Comparison of ENCODE assay signal across 1 cellular context in the genomic region with DNA sequence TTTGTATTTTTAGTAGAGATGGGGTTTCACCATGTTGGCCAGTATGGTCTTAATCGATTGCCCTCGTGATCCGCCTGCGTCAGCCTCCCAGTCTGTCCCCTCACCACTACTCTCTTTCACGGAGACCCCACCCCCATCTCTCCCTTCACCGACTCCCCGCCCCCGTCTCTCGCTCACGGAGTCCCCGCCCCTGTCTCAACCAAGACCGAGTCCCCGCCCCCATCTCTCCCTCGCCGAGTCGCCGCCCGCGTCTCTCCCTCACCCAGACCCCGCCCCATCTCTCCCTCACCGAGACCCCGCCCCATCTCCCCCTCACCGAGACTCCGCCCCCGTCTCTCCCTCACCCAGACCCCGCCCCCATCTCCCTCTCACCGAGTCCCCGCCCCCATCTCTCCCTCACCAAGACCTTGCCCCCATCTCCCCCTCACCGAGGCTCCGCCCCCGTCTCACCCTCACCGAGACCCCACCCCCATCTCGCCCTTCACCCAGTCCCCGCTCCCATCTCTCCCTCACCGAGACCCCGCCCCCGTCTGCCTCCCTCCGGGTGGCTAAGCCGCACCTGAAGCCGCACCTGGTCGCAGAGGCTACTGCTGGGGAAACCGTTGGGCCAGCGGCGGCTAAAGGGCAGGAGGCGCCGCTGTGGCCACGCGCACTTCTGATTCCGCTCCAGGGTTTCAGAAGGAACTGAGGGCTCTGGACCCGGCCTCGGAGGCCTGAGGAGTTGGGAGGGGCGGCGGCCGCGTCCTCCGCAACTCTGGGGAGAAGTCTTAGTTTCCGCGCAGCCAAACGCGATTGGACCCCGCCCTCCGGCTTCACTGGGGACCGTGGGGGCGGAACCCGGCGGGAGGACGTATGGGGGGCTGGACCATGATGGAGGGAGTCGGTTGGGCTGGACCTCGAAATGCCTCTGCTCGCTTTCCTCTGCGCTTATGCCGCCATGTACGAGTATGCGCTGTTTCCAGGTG.
TF ChIP-seq lines count a peak whose summit lies in the region.

No MANE protein-coding gene starts in this region.

TF ChIP-seq in HepG2, 621 proteins besides CTCF, POLR2A, EP300 and RAD21 (continued from another document and continues in another):
- TF ChIP-seq, protein P1, sequence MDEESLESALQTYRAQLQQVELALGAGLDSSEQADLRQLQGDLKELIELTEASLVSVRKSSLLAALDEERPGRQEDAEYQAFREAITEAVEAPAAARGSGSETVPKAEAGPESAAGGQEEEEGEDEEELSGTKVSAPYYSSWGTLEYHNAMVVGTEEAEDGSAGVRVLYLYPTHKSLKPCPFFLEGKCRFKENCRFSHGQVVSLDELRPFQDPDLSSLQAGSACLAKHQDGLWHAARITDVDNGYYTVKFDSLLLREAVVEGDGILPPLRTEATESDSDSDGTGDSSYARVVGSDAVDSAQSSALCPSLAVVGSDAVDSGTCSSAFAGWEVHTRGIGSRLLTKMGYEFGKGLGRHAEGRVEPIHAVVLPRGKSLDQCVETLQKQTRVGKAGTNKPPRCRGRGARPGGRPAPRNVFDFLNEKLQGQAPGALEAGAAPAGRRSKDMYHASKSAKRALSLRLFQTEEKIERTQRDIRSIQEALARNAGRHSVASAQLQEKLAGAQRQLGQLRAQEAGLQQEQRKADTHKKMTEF (CRISPR knock-in tag; IDR thresholded peaks at IDR 0.05): peak; percentile 29; the same call in 1 of the 2 replicates
- TF ChIP-seq HOXA5 (CRISPR knock-in tag; IDR thresholded peaks at IDR 0.05) (no peak), ZNF446 (CRISPR knock-in tag; IDR thresholded peaks at IDR 0.05) (0 out of 2 replicates have a peak, but pooled peaks have one; percentile 30), ZFP41 (CRISPR knock-in tag; IDR thresholded peaks at IDR 0.05; ENCODE audit: borderline replicate concordance) (no peak), ZNF576 (CRISPR knock-in tag; IDR thresholded peaks at IDR 0.05) (no peak), ZNF451 (CRISPR knock-in tag; IDR thresholded peaks at IDR 0.05) (no peak), ZNF674 (CRISPR knock-in tag; IDR thresholded peaks at IDR 0.05; ENCODE audit: low read depth) (no peak), ONECUT2 (CRISPR knock-in tag; IDR thresholded peaks at IDR 0.05) (peak; percentile 68), NR3C1 (CRISPR knock-in tag; IDR thresholded peaks at IDR 0.05) (no peak), ZNF512 (CRISPR knock-in tag; IDR thresholded peaks at IDR 0.05) (no peak), ZMYM3 (CRISPR knock-in tag; IDR thresholded peaks at IDR 0.05) (no peak), ZNF878 (CRISPR knock-in tag; IDR thresholded peaks at IDR 0.05) (no peak), RNF2 (conservative IDR thresholded peaks at IDR 0.05; ENCODE audit: low read depth) (0 out of 2 replicates have a peak, but pooled peaks have one; percentile 40), ZFP37 (CRISPR knock-in tag; IDR thresholded peaks at IDR 0.05; ENCODE audit: borderline replicate concordance) (no peak), ATF1 (CRISPR knock-in tag; IDR thresholded peaks at IDR 0.05) (no peak), MEIS1 (CRISPR knock-in tag; IDR thresholded peaks at IDR 0.05; ENCODE audit: borderline replicate concordance) (no peak; the same call in 1 of the 2 replicates), ZHX1 (CRISPR knock-in tag; IDR thresholded peaks at IDR 0.05; ENCODE audit: low read depth) (no peak), PHF21A (CRISPR knock-in tag; IDR thresholded peaks at IDR 0.05) (peak; percentile 42; the same call in 1 of the 2 replicates), HNF1B (CRISPR knock-in tag; IDR thresholded peaks at IDR 0.05) (peak; percentile 84), ZNF335 (CRISPR knock-in tag; IDR thresholded peaks at IDR 0.05) (no peak), LCORL (IDR thresholded peaks at IDR 0.05) (no peak), LCORL (CRISPR knock-in tag; IDR thresholded peaks at IDR 0.05) (no peak), SRSF9 (IDR thresholded peaks at IDR 0.05; ENCODE audit: borderline replicate concordance, insufficient read depth, low read depth, low read length, poor library complexity, severe bottlenecking) (no peak), ZNF557 (CRISPR knock-in tag; IDR thresholded peaks at IDR 0.05) (no peak), ZMAT5 (CRISPR knock-in tag; IDR thresholded peaks at IDR 0.05; ENCODE audit: borderline replicate concordance, low read depth) (no peak), SP1 (IDR thresholded peaks at IDR 0.05) (no peak), SP1 (CRISPR knock-in tag; IDR thresholded peaks at IDR 0.05) (peak; percentile 32; the same call in 1 of the 2 replicates), ZNF563 (CRISPR knock-in tag; IDR thresholded peaks at IDR 0.05) (peak; percentile 64; the same call in 1 of the 2 replicates)
- TF ChIP-seq, protein P2, sequence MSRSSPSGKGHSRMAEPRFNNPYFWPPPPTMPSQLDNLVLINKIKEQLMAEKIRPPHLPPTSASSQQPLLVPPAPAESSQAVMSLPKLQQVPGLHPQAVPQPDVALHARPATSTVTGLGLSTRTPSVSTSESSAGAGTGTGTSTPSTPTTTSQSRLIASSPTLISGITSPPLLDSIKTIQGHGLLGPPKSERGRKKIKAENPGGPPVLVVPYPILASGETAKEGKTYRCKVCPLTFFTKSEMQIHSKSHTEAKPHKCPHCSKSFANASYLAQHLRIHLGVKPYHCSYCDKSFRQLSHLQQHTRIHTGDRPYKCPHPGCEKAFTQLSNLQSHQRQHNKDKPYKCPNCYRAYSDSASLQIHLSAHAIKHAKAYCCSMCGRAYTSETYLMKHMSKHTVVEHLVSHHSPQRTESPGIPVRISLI (CRISPR knock-in tag; IDR thresholded peaks at IDR 0.05; ENCODE audit: borderline replicate concordance): no peak
- TF ChIP-seq, protein P3, sequence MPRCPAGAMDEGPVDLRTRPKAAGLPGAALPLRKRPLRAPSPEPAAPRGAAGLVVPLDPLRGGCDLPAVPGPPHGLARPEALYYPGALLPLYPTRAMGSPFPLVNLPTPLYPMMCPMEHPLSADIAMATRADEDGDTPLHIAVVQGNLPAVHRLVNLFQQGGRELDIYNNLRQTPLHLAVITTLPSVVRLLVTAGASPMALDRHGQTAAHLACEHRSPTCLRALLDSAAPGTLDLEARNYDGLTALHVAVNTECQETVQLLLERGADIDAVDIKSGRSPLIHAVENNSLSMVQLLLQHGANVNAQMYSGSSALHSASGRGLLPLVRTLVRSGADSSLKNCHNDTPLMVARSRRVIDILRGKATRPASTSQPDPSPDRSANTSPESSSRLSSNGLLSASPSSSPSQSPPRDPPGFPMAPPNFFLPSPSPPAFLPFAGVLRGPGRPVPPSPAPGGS (CRISPR knock-in tag; IDR thresholded peaks at IDR 0.05): no peak
- TF ChIP-seq, protein P4, sequence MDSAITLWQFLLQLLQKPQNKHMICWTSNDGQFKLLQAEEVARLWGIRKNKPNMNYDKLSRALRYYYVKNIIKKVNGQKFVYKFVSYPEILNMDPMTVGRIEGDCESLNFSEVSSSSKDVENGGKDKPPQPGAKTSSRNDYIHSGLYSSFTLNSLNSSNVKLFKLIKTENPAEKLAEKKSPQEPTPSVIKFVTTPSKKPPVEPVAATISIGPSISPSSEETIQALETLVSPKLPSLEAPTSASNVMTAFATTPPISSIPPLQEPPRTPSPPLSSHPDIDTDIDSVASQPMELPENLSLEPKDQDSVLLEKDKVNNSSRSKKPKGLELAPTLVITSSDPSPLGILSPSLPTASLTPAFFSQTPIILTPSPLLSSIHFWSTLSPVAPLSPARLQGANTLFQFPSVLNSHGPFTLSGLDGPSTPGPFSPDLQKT (CRISPR knock-in tag; IDR thresholded peaks at IDR 0.05; ENCODE audit: borderline replicate concordance): no peak
- TF ChIP-seq, protein P5, sequence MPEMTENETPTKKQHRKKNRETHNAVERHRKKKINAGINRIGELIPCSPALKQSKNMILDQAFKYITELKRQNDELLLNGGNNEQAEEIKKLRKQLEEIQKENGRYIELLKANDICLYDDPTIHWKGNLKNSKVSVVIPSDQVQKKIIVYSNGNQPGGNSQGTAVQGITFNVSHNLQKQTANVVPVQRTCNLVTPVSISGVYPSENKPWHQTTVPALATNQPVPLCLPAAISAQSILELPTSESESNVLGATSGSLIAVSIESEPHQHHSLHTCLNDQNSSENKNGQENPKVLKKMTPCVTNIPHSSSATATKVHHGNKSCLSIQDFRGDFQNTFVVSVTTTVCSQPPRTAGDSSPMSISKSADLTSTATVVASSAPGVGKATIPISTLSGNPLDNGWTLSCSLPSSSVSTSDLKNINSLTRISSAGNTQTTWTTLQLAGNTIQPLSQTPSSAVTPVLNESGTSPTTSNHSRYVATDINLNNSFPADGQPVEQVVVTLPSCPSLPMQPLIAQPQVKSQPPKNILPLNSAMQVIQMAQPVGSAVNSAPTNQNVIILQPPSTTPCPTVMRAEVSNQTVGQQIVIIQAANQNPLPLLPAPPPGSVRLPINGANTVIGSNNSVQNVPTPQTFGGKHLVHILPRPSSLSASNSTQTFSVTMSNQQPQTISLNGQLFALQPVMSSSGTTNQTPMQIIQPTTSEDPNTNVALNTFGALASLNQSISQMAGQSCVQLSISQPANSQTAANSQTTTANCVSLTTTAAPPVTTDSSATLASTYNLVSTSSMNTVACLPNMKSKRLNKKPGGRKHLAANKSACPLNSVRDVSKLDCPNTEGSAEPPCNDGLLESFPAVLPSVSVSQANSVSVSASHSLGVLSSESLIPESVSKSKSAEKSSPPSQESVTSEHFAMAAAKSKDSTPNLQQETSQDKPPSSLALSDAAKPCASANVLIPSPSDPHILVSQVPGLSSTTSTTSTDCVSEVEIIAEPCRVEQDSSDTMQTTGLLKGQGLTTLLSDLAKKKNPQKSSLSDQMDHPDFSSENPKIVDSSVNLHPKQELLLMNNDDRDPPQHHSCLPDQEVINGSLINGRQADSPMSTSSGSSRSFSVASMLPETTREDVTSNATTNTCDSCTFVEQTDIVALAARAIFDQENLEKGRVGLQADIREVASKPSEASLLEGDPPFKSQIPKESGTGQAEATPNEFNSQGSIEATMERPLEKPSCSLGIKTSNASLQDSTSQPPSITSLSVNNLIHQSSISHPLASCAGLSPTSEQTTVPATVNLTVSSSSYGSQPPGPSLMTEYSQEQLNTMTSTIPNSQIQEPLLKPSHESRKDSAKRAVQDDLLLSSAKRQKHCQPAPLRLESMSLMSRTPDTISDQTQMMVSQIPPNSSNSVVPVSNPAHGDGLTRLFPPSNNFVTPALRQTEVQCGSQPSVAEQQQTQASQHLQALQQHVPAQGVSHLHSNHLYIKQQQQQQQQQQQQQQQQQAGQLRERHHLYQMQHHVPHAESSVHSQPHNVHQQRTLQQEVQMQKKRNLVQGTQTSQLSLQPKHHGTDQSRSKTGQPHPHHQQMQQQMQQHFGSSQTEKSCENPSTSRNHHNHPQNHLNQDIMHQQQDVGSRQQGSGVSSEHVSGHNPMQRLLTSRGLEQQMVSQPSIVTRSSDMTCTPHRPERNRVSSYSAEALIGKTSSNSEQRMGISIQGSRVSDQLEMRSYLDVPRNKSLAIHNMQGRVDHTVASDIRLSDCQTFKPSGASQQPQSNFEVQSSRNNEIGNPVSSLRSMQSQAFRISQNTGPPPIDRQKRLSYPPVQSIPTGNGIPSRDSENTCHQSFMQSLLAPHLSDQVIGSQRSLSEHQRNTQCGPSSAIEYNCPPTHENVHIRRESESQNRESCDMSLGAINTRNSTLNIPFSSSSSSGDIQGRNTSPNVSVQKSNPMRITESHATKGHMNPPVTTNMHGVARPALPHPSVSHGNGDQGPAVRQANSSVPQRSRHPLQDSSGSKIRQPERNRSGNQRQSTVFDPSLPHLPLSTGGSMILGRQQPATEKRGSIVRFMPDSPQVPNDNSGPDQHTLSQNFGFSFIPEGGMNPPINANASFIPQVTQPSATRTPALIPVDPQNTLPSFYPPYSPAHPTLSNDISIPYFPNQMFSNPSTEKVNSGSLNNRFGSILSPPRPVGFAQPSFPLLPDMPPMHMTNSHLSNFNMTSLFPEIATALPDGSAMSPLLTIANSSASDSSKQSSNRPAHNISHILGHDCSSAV (CRISPR knock-in tag; IDR thresholded peaks at IDR 0.05; ENCODE audit: borderline replicate concordance): no peak
